ENCODE assay signal across 1 cellular context in the genomic region with DNA sequence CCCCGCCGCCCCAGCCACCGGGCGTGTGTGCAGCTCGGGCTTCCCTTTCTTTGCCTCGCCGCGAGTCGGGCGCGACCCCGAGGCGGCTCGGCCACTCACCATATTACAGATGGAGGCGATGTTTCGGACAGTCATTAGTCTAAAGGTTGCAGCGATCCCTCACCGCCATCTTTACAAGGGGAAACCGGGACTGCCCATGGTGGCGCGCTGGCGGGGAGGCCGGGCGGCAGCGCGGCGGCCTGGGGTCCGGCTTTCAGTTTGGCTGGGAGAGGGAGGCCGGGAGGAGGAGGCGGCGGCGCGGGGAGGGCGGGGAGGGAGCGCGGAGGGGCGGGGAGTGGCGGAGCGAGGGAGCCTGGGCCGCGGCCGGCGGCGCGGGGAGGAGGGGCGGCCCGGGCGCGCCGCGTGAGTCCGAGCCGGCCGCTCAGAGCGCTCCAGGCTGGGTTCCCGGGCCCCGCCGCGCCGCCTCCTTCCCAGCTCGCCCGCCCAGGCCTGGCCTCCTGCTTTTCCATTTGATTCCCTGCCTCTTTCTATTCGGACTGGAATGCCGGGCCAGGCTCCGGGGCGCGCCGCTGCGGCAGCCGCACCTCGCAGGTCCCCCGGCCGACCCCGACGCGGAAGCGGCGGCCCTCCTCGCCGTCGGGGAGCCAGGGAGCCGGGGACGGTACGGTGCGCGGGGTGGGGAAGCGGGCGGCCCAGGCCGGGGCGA.
TF ChIP-seq lines count a peak whose summit lies in the region.

A gene with protein sequence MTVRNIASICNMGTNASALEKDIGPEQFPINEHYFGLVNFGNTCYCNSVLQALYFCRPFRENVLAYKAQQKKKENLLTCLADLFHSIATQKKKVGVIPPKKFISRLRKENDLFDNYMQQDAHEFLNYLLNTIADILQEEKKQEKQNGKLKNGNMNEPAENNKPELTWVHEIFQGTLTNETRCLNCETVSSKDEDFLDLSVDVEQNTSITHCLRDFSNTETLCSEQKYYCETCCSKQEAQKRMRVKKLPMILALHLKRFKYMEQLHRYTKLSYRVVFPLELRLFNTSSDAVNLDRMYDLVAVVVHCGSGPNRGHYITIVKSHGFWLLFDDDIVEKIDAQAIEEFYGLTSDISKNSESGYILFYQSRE (minus strand): TSS at position 286 of the 706 bp plus-strand sequence. CDS start 151 bp downstream, at position 135.

TF ChIP-seq in HepG2, 621 proteins besides CTCF, POLR2A, EP300 and RAD21 (continued from another document):
- TF ChIP-seq, protein P1, sequence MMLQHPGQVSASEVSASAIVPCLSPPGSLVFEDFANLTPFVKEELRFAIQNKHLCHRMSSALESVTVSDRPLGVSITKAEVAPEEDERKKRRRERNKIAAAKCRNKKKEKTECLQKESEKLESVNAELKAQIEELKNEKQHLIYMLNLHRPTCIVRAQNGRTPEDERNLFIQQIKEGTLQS (CRISPR knock-in tag; IDR thresholded peaks at IDR 0.05) = 0 out of 2 replicates have a peak, but pooled peaks have one; percentile 7
